In the genomic region with DNA sequence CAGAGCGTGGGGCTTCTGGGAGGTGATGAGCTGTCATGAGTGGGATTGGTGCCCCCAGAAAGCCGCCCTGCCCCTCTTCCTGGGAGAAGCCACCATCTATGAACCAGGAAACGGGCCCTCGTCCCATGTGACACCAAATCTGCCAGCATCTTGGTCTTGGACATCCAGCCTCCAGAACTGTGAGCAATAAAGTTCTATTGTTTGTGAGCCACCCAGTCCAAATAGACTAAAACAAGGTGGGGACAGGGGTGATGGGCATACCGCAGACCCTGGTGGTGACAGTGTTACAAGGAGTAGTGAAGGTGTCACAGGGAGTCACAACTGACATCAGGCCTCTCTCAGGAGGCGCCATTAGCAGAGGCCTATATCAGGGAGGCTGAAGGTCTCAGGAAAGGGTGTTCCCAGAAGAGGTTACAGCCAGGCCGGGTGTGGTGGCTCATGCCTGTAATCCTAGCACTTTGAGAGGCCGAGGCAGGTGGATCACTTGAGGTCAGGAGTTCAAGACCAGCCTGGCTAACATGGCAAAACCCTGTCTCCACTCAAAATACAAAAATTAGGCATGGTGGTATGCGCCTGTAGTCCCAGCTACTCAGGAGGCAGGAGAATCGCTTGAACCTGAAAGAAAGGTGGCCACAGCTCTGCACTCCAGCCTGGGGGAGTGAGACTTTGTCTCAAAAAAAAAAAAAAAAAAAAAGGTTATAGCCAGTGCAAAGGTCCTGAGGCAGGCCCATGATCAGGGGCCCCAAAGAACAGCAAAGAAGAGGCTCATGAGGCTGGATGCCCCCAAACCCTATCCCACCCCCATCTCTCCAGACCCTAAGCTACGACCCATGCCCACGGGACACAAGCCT, we compare ENCODE assay signal across 18 cellular contexts. TPM values are rescaled to one million over a fixed set of nuclear protein-coding genes. Genes with fewer than 3 reads are reported as not detected.
A peak's percentile ranks its signal among the peaks of the same experiment; 100 is the strongest.
DNase-seq lines count a peak whose midpoint lies in the region; ATAC-seq and TF ChIP-seq lines count a peak whose summit lies in the region.
"Had no signal": no experiment of that assay in that cellular context is flagged by ENCODE, and none has a peak within 500 bp of the region (broad histone marks: within the 10 kb centered on the region; RNA-seq: fewer than 3 reads in every experiment).

No MANE protein-coding gene starts in this region.

- peaks cover 51% of the 10 kb centered on the region for H3K4me1 ChIP-seq in mesodermal cell (ENCODE audit: control insufficient read depth, insufficient read depth, low read length, poor library complexity, severe bottlenecking)
- H3K4me1 ChIP-seq in ovary (ENCODE audit: insufficient read depth): peaks cover 37% of the 10 kb centered on the region

- H3K9me3 Mint-ChIP-seq in HFFc6 (peaks cover 5% of the 10 kb centered on the region; the same call in 1 of the 2 replicates), WTC11 (no peaks in the 10 kb centered on the region)
- H3K9me3 Mint-ChIP-seq: activated T-helper 17 cell treated with anti-CD3 and anti-CD28 coated beads, Interleukin-2, amount 50 U/mL, for 72 hours; CD4-positive, alpha-beta memory T cell; stimulated activated naive CD8-positive, alpha-beta T cell treated with anti-CD3 and anti-CD28 coated beads, Interleukin-15, amount 100 ng/mL, for 72 hours had no signal

- TF ChIP-seq CTCF in HFFc6 (IDR thresholded peaks at IDR 0.05): no peak
- no peak for TF ChIP-seq CTCF in WTC11 (IDR thresholded peaks at IDR 0.05)
- no peak for TF ChIP-seq CTCF in ovary (IDR thresholded peaks at IDR 0.05)

- H3K4me3 ChIP-seq in mesodermal cell (ENCODE audit: extremely low read depth, insufficient read depth, low read length, poor library complexity, severe bottlenecking) (no peak overlapping the region), ovary (no peak overlapping the region)
- H3K4me3 ChIP-seq: esophagus squamous epithelium, left lung, spleen had no signal

- no peak for TF ChIP-seq POLR2A in ovary (IDR thresholded peaks at IDR 0.05)

- ATAC-seq in WTC11 (no peak), HG02885 (IDR thresholded peaks at IDR 0.05; ENCODE audit: poor library complexity, unreplicated experiment) (no peak), HG03432 (IDR thresholded peaks at IDR 0.05; ENCODE audit: unreplicated experiment) (no peak)
- ATAC-seq: activated CD8-positive, alpha-beta T cell treated with anti-CD3 and anti-CD28 coated beads, Interleukin-2, amount 10 ng/mL, durations not matched to agents 7 days and 5 days; activated T-helper 17 cell treated with anti-CD3 and anti-CD28 coated beads, Interleukin-2, amount 50 U/mL, for 72 hours; left lung; stimulated activated naive CD8-positive, alpha-beta T cell treated with anti-CD3 and anti-CD28 coated beads, Interleukin-15, amount 100 ng/mL, for 72 hours had no signal

- no peaks in the 10 kb centered on the region for H3K9me3 ChIP-seq in mesodermal cell (ENCODE audit: control insufficient read depth, low read length)
- H3K9me3 ChIP-seq in ovary: no peaks in the 10 kb centered on the region
- H3K9me3 ChIP-seq: esophagus squamous epithelium, left lung, spleen had no signal

- H3K27me3 ChIP-seq in ovary: no peaks in the 10 kb centered on the region
- H3K27me3 ChIP-seq: esophagus squamous epithelium, spleen had no signal

- DNase-seq in HFFc6: no peak
- DNase-seq in WTC11 (ENCODE audit: low spot score): no peak
- DNase-seq in substantia nigra (lab: John Stamatoyannopoulos, UW): no peak
- DNase-seq in ovary: no peak
- DNase-seq: activated CD8-positive, alpha-beta T cell treated with anti-CD3 and anti-CD28 coated beads, Interleukin-2, amount 10 ng/mL, durations not matched to agents 7 days and 5 days; CD4-positive, alpha-beta memory T cell; cortex of kidney; EL; esophagus squamous epithelium; left lung; NCI-H2227 treated with DMSO at 0.1 percent for 48 hours; spleen; stimulated activated naive CD8-positive, alpha-beta T cell treated with anti-CD3 and anti-CD28 coated beads, Interleukin-15, amount 100 ng/mL, for 72 hours had no signal

- H3K4me3 Mint-ChIP-seq in HFFc6 (no peak overlapping the region), WTC11 (no peak overlapping the region)
- H3K4me3 Mint-ChIP-seq: activated CD8-positive, alpha-beta T cell treated with anti-CD3 and anti-CD28 coated beads, Interleukin-2, amount 10 ng/mL, durations not matched to agents 7 days and 5 days; activated T-helper 17 cell treated with anti-CD3 and anti-CD28 coated beads, Interleukin-2, amount 50 U/mL, for 72 hours; CD4-positive, alpha-beta memory T cell; stimulated activated naive CD8-positive, alpha-beta T cell treated with anti-CD3 and anti-CD28 coated beads, Interleukin-15, amount 100 ng/mL, for 72 hours had no signal

- 92 to 96% methylated on average over 8 to 11 of the region's 12 CpGs for WGBS in mesodermal cell (ENCODE audit: insufficient coverage in 2 of 2), 2 experiments
- 89 to 94% (median 92%) methylated on average over 12 of the region's 12 CpGs for WGBS in ovary, 3 donors

- H3K4me1 Mint-ChIP-seq in HFFc6 (ENCODE audit: low read depth) (peaks cover 76% of the 10 kb centered on the region), WTC11 (peaks cover 60% of the 10 kb centered on the region)

- H3K27ac ChIP-seq in mesodermal cell (ENCODE audit: low read depth, low read length, severe bottlenecking) (peak overlapping the region; percentile 24), substantia nigra (ENCODE audit: low read depth, low read length, poor library complexity, severe bottlenecking) (peak overlapping the region; percentile 79), ovary (no peak overlapping the region)
- H3K27ac ChIP-seq: KMS-11 had no signal

- peak overlapping the region; percentile 82; the same call in 1 of the 2 replicates for H3K27ac Mint-ChIP-seq in HFFc6
- H3K27ac Mint-ChIP-seq in WTC11: peak overlapping the region; percentile 91
- H3K27ac Mint-ChIP-seq: activated CD8-positive, alpha-beta T cell treated with anti-CD3 and anti-CD28 coated beads, Interleukin-2, amount 10 ng/mL, durations not matched to agents 7 days and 5 days; activated T-helper 17 cell treated with anti-CD3 and anti-CD28 coated beads, Interleukin-2, amount 50 U/mL, for 72 hours; stimulated activated naive CD8-positive, alpha-beta T cell treated with anti-CD3 and anti-CD28 coated beads, Interleukin-15, amount 100 ng/mL, for 72 hours had no signal

- H3K36me3 ChIP-seq in mesodermal cell (ENCODE audit: control insufficient read depth, insufficient read depth, low read length) (peaks cover 19% of the 10 kb centered on the region), ovary (no peaks in the 10 kb centered on the region)

- H3K36me3 Mint-ChIP-seq in HFFc6 (ENCODE audit: low read depth) (peaks cover 13% of the 10 kb centered on the region), WTC11 (peaks cover 11% of the 10 kb centered on the region)

- H3K27me3 Mint-ChIP-seq in HFFc6 (ENCODE audit: insufficient read depth) (peaks cover 9% of the 10 kb centered on the region), WTC11 (ENCODE audit: low read depth) (no peaks in the 10 kb centered on the region)
- H3K27me3 Mint-ChIP-seq: activated T-helper 17 cell treated with anti-CD3 and anti-CD28 coated beads, Interleukin-2, amount 50 U/mL, for 72 hours; CD4-positive, alpha-beta memory T cell; stimulated activated naive CD8-positive, alpha-beta T cell treated with anti-CD3 and anti-CD28 coated beads, Interleukin-15, amount 100 ng/mL, for 72 hours had no signal

- POLR2A ChIA-PET in WTC11 (lab: Charles Lee): interaction anchor here (0.6 kb wide), 1 partner anchor 23 kb away, joined by 4 read pairs; no protein-coding TSS in a partner anchor

- intact Hi-C loops in ovary (cut with DNase I): loop anchor here in 1 of 4 donors (10.0 kb wide), 1 partner anchor 50 kb away; a partner anchor contains a TSS

- TF ChIP-seq EP300 in ovary (IDR thresholded peaks at IDR 0.05): no peak

- CTCF ChIA-PET in WTC11 (lab: Charles Lee): interaction anchor here (0.7 to 1.3 kb wide), 2 partner anchors 22 to 46 kb away, joined by 3 to 4 read pairs; no protein-coding TSS in a partner anchor

TF ChIP-seq in WTC11, 78 proteins besides CTCF, POLR2A, EP300 and RAD21 (continues in another document):
- TF ChIP-seq, protein P1, sequence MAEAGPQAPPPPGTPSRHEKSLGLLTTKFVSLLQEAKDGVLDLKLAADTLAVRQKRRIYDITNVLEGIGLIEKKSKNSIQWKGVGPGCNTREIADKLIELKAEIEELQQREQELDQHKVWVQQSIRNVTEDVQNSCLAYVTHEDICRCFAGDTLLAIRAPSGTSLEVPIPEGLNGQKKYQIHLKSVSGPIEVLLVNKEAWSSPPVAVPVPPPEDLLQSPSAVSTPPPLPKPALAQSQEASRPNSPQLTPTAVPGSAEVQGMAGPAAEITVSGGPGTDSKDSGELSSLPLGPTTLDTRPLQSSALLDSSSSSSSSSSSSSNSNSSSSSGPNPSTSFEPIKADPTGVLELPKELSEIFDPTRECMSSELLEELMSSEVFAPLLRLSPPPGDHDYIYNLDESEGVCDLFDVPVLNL (CRISPR knock-in tag; IDR thresholded peaks at IDR 0.05; ENCODE audit: borderline replicate concordance, low read depth): no peak
- TF ChIP-seq EMX1 (CRISPR knock-in tag; IDR thresholded peaks at IDR 0.05) (no peak), ZNF138 (CRISPR knock-in tag; conservative IDR thresholded peaks at IDR 0.05) (no peak), NFATC4 (CRISPR knock-in tag; IDR thresholded peaks at IDR 0.05) (no peak), GTF2I (CRISPR knock-in tag; conservative IDR thresholded peaks at IDR 0.05) (no peak), ZNF416 (CRISPR knock-in tag; IDR thresholded peaks at IDR 0.05) (no peak), NR2C2 (CRISPR knock-in tag; IDR thresholded peaks at IDR 0.05) (no peak), ELF4 (CRISPR knock-in tag; IDR thresholded peaks at IDR 0.05; ENCODE audit: low read depth) (no peak), ZBTB21 (CRISPR knock-in tag; IDR thresholded peaks at IDR 0.05; ENCODE audit: borderline replicate concordance) (no peak), RORB (CRISPR knock-in tag; IDR thresholded peaks at IDR 0.05) (no peak), SMAD3 (CRISPR knock-in tag; IDR thresholded peaks at IDR 0.05; ENCODE audit: borderline replicate concordance) (no peak), CREM (CRISPR knock-in tag; IDR thresholded peaks at IDR 0.05) (no peak), MXD4 (CRISPR knock-in tag; IDR thresholded peaks at IDR 0.05; ENCODE audit: borderline replicate concordance) (no peak)
- TF ChIP-seq, protein P2, sequence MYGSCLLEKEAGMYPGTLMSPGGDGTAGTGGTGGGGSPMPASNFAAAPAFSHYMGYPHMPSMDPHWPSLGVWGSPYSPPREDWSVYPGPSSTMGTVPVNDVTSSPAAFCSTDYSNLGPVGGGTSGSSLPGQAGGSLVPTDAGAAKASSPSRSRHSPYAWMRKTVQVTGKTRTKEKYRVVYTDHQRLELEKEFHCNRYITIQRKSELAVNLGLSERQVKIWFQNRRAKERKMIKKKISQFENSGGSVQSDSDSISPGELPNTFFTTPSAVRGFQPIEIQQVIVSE (CRISPR knock-in tag; IDR thresholded peaks at IDR 0.05; ENCODE audit: borderline replicate concordance): no peak

RNA-seq across cellular contexts. Expression of a gene that starts 53.0 kb away (rescaled TPM):
- total RNA-seq in HFFc6 (2021; fragmentation: NEBNext Ultra II Directional; extraction: Animal tissue kit (Norgen Biotek cat#: 25700)): 100 to 1,000 TPM; 237 to 249 (median 240) TPM
- total RNA-seq in WTC11 (2021) (283 to 326 TPM (median 304 TPM) in 3 replicates), ovary (100 to 1,000 TPM in 6 of 7 donors, 10 to 100 TPM in 1; 89.5 to 376 (median 270) TPM)
- 156 TPM for polyA plus RNA-seq in mesodermal cell (2013, experiment 1 of 2)
- polyA plus RNA-seq in mesodermal cell (2013, experiment 2 of 2): 115 TPM
- 100 to 1,000 TPM in 1 of 2 donors, 10 to 100 TPM in 1; 18.2 to 107 TPM for polyA plus RNA-seq in ovary

Comparison
In these comparisons a context has a peak if more than half of its experiments do, and no peak if none do; other contexts are left out.
1. H3K27ac ChIP-seq: peak in mesodermal cell (single experiment) and substantia nigra (single experiment); none in ovary (0 of 2).